8 cellular contexts compared by ENCODE assay signal in genomic region chr6:106163446-106163965, GRCh38.
DNase-seq lines count a peak whose midpoint lies in the region; ATAC-seq lines count a peak whose summit lies in the region.

No MANE protein-coding gene starts in this region.

- POLR2A ChIA-PET in CD4-positive, alpha-beta memory T cell (lab: Charles Lee; ENCODE audit: partially characterized antibody), result interaction anchor here (0.9 to 3.0 kb wide), 29 partner anchors 10 to 357 kb away, joined by 3 to 39 read pairs (median 6); partner anchors contain the start of gene PRDM1

- H3K4me1 Mint-ChIP-seq in CD4-positive, alpha-beta memory T cell, result peaks cover 30 to 56% (median 42%) of the 10 kb centered on the region in 4 donors
- H3K4me1 Mint-ChIP-seq in activated naive CD4-positive, alpha-beta T cell treated with anti-CD3 and anti-CD28 coated beads, Interleukin-2, amount 50 U/mL, for 24 hours, result peaks cover 35% of the 10 kb centered on the region
- peaks cover 42 to 62% of the 10 kb centered on the region in 2 donors for H3K4me1 Mint-ChIP-seq in immature natural killer cell

- intact Hi-C loops in CD4-positive, alpha-beta memory T cell (cut with micrococcal nuclease), result loop anchor here (2.0 to 5.0 kb wide), 3 partner anchors 34 to 65 kb away; no protein-coding TSS in a partner anchor

- ATAC-seq in GM21786 (IDR thresholded peaks at IDR 0.05; ENCODE audit: unreplicated experiment), result peak; percentile 31

- no peaks in the 10 kb centered on the region for H3K9me3 Mint-ChIP-seq in CD4-positive, alpha-beta memory T cell
- H3K9me3 Mint-ChIP-seq in activated naive CD4-positive, alpha-beta T cell treated with anti-CD3 and anti-CD28 coated beads, Interleukin-2, amount 50 U/mL, for 24 hours, result peaks cover 5% of the 10 kb centered on the region
- H3K9me3 Mint-ChIP-seq in immature natural killer cell, result no peaks in the 10 kb centered on the region

- H3K27me3 Mint-ChIP-seq in CD4-positive, alpha-beta memory T cell, result no peaks in the 10 kb centered on the region
- H3K27me3 Mint-ChIP-seq in activated naive CD4-positive, alpha-beta T cell treated with anti-CD3 and anti-CD28 coated beads, Interleukin-2, amount 50 U/mL, for 24 hours, result no peaks in the 10 kb centered on the region
- H3K27me3 Mint-ChIP-seq in immature natural killer cell (ENCODE audit: low read depth in 3 of 3), result peaks cover 3 to 18% (median 14%) of the 10 kb centered on the region in 3 donors

- peaks cover 0 to 3% of the 10 kb centered on the region in 2 donors for H3K36me3 Mint-ChIP-seq in CD4-positive, alpha-beta memory T cell
- peaks cover 3% of the 10 kb centered on the region for H3K36me3 Mint-ChIP-seq in activated naive CD4-positive, alpha-beta T cell treated with anti-CD3 and anti-CD28 coated beads, Interleukin-2, amount 50 U/mL, for 24 hours
- H3K36me3 Mint-ChIP-seq in immature natural killer cell, result peaks cover 0 to 7% (median 0%) of the 10 kb centered on the region in 3 donors

- H3K27ac ChIP-seq in CD4-positive, alpha-beta memory T cell (ENCODE audit: low read depth, low read length), result peak overlapping the region; percentile 57

- H3K4me1 ChIP-seq in CD4-positive, alpha-beta memory T cell (ENCODE audit: insufficient read depth, low read length), result peaks cover 32% of the 10 kb centered on the region

- no peaks in the 10 kb centered on the region for H3K36me3 ChIP-seq in CD4-positive, alpha-beta memory T cell (ENCODE audit: insufficient read depth, low read length)

- H3K27ac Mint-ChIP-seq in CD4-positive, alpha-beta memory T cell, result peak overlapping the region; percentile 74 to 98 (median 93)
- peak overlapping the region; percentile 86 for H3K27ac Mint-ChIP-seq in activated naive CD4-positive, alpha-beta T cell treated with anti-CD3 and anti-CD28 coated beads, Interleukin-2, amount 50 U/mL, for 24 hours
- H3K27ac Mint-ChIP-seq in immature natural killer cell, result peak overlapping the region; percentile 95 to 99 (median 98)

- no peaks in the 10 kb centered on the region for H3K9me3 ChIP-seq in CD4-positive, alpha-beta memory T cell (ENCODE audit: control insufficient read depth in 1 of 2, low read length in 2 of 2)

- peak overlapping the region in 1 of 2 donors; percentile 27 for H3K4me3 ChIP-seq in CD4-positive, alpha-beta memory T cell (ENCODE audit: low read length in 2 of 2)

- H3K27me3 ChIP-seq in CD4-positive, alpha-beta memory T cell (ENCODE audit: insufficient read depth, low read length), result no peaks in the 10 kb centered on the region

- peak; percentile 44 to 73 (median 51) for DNase-seq in CD4-positive, alpha-beta memory T cell
- peak; percentile 41 for DNase-seq in NCI-H69 (lab: John Stamatoyannopoulos, UW)
- DNase-seq in immature natural killer cell, result peak; percentile 55 to 62 (median 61)
- peak in 2 of 3 donors; percentile 19 to 23 for DNase-seq in stimulated activated CD4-positive, alpha-beta T cell treated with anti-CD3 and anti-CD28 coated beads, TNF-alpha, amount 100 ng/mL, for 1 hour (ENCODE audit: low read depth in 3 of 3, low spot score in 1 of 3)
- no peak for DNase-seq in HPDE6-E6E7 (ENCODE audit: extremely low spot score)
- no peak for DNase-seq in DMS153 (lab: John Stamatoyannopoulos, UW)

- CTCF ChIA-PET in CD4-positive, alpha-beta memory T cell (lab: Charles Lee; ENCODE audit: partially characterized antibody), result interaction anchor here (0.7 to 2.7 kb wide), 19 partner anchors 10 to 171 kb away, joined by 3 to 16 read pairs (median 5); no protein-coding TSS in a partner anchor

- H3K4me3 Mint-ChIP-seq in CD4-positive, alpha-beta memory T cell, result peak overlapping the region; percentile 46 to 78 (median 68)
- no peak overlapping the region for H3K4me3 Mint-ChIP-seq in activated naive CD4-positive, alpha-beta T cell treated with anti-CD3 and anti-CD28 coated beads, Interleukin-2, amount 50 U/mL, for 24 hours
- H3K4me3 Mint-ChIP-seq in immature natural killer cell, result peak overlapping the region; percentile 59 to 81 (median 74)

Comparison
In these comparisons a context has a peak if more than half of its experiments do, and no peak if none do; other contexts are left out.
1. DNase-seq: peak in CD4-positive, alpha-beta memory T cell (5 of 5), NCI-H69 (single experiment), immature natural killer cell (3 of 3) and stimulated activated CD4-positive, alpha-beta T cell treated with anti-CD3 and anti-CD28 coated beads, TNF-alpha, amount 100 ng/mL, for 1 hour (2 of 3); none in HPDE6-E6E7 (single experiment) and DMS153 (single experiment).
2. Peak in every context shown above with its lines, with median percentiles within 50 percentile points of each other: H3K27ac Mint-ChIP-seq.